8 cellular contexts compared by ENCODE assay signal in genomic region chr19:17336872-17337674, GRCh38. TPM values are rescaled to one million over a fixed set of nuclear protein-coding genes. Genes with fewer than 3 reads are reported as not detected.
DNase-seq lines count a peak whose midpoint lies in the region; ATAC-seq and TF ChIP-seq lines count a peak whose summit lies in the region.

GTPBP3 (plus strand) TSS chr19:17337553; CDS start chr19:17337612, 59 bp downstream.

- no peaks in the 10 kb centered on the region for H3K9me3 ChIP-seq in mucosa of descending colon

- H3K36me3 ChIP-seq in mucosa of descending colon (ENCODE audit: low read depth), result no peaks in the 10 kb centered on the region

- H3K27me3 Mint-ChIP-seq in IgD-negative memory B cell, result peaks cover 8% of the 10 kb centered on the region

- peak within 1 kb of the TSS; percentile 73 to 96 (median 96) for H3K4me3 Mint-ChIP-seq in IgD-negative memory B cell

- no peaks in the 10 kb centered on the region for H3K9me3 Mint-ChIP-seq in IgD-negative memory B cell

- no peak for TF ChIP-seq CTCF in epithelial cell of esophagus (IDR thresholded peaks at IDR 0.05; ENCODE audit: insufficient read depth, low read depth, low read length, missing control alignments)
- TF ChIP-seq CTCF in mucosa of descending colon (IDR thresholded peaks at IDR 0.05), result no peak

- intact Hi-C loops in mucosa of descending colon (cut with DNase I, micrococcal nuclease), result no loop called here

- H3K36me3 Mint-ChIP-seq in IgD-negative memory B cell, result no peaks in the 10 kb centered on the region

- ATAC-seq in GM21529 (IDR thresholded peaks at IDR 0.05; ENCODE audit: unreplicated experiment), result peak; percentile 68
- ATAC-seq in mucosa of descending colon, result peak; percentile 83

- DNase-seq in DMS 273 treated with DMSO at 0.1 percent for 48 hours (lab: John Stamatoyannopoulos, UW), result peak; percentile 97
- DNase-seq in OCI-M2 (lab: John Stamatoyannopoulos, UW; ENCODE audit: unreplicated experiment), result peak; percentile 93
- peak; percentile 93 for DNase-seq in activated T-cell treated with anti-CD3 and anti-CD28 coated beads for 4 hours
- peak; percentile 99 for DNase-seq in epithelial cell of esophagus (ENCODE audit: low read depth)
- DNase-seq in mucosa of descending colon, result peak; percentile 95 to 99 (median 98)
- DNase-seq in stimulated activated CD8-positive, alpha-beta memory T cell treated with anti-CD3 and anti-CD28 coated beads, Interleukin-4, amount 100 ng/mL, for 24 hours (ENCODE audit: low read depth), result peak; percentile 93

- H3K4me1 ChIP-seq in mucosa of descending colon (ENCODE audit: low read depth), result peaks cover 25% of the 10 kb centered on the region

- H3K27ac Mint-ChIP-seq in IgD-negative memory B cell, result peak within 1 kb of the TSS; percentile 54 to 93 (median 54)

- H3K4me1 Mint-ChIP-seq in IgD-negative memory B cell, result peaks cover 12 to 16% (median 16%) of the 10 kb centered on the region in 3 donors

- peak within 1 kb of the TSS; percentile 92 for H3K4me3 ChIP-seq in epithelial cell of esophagus (ENCODE audit: low read length)
- H3K4me3 ChIP-seq in mucosa of descending colon, result peak within 1 kb of the TSS; percentile 40

RNA-seq across cellular contexts. Expression of gene GTPBP3, which starts in this region (rescaled TPM):
- 11.1 TPM for polyA plus RNA-seq in IgD-negative memory B cell
- total RNA-seq in mucosa of descending colon, result 10 to 100 TPM; 16.1 to 24.3 (median 16.8) TPM

Comparison
In these comparisons a context has a peak if more than half of its experiments do, and no peak if none do; other contexts are left out.
1. Peak in every context shown above with its lines: DNase-seq, ATAC-seq and H3K4me3 ChIP-seq.